Comparison of ENCODE assay signal across 8 cellular contexts in the genomic region with DNA sequence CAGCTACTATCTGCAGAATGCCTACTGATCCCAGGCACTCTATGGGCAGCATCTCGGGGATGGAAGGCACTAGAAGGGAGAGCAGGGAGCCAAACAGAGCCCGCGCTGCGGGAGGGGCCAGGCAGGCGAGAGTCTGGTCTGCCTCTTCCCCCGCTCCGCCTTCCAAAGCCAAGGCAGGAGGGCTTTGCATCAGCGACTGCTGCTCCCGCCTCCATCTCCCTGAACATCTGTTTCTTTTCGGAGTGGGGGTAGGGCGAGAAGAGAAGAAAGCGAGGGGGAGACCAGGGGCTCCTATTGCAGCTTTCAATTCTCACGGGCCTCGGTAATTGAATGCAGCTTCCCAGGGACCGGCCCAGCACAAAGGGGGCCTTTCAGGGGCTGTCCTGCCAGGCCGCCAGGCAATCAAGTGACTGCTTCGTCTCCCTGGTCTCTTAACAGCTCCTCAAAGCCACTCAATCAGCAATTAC. TPM values are rescaled to one million over a fixed set of nuclear protein-coding genes. Genes with fewer than 3 reads are reported as not detected.
DNase-seq lines count a peak whose midpoint lies in the region; ATAC-seq and TF ChIP-seq lines count a peak whose summit lies in the region.

No MANE protein-coding gene starts in this region.

- H3K9me3 ChIP-seq in HUES6 (ENCODE audit: control insufficient read depth, insufficient read depth, low read depth, low read length) = no peaks in the 10 kb centered on the region

- TF ChIP-seq CTCF in brain microvascular endothelial cell (IDR thresholded peaks at IDR 0.05; ENCODE audit: low read depth, low read length, missing control alignments) = no peak

- H3K27me3 ChIP-seq in HUES6 (ENCODE audit: control insufficient read depth, insufficient read depth, low read length) (no peaks in the 10 kb centered on the region), brain microvascular endothelial cell (replicated peaks) (no peaks in the 10 kb centered on the region)

- intact Hi-C loops in activated CD4-positive, alpha-beta T cell treated with anti-CD3 and anti-CD28 coated beads, Interleukin-2, amount 10 ng/mL, durations not matched to agents 24 days and 14 days (cut with micrococcal nuclease) = no loop called here

- H3K4me3 ChIP-seq in HUES6 (ENCODE audit: low read depth, low read length) = peak overlapping the region; percentile 37
- peak overlapping the region; percentile 20 for H3K4me3 ChIP-seq in brain microvascular endothelial cell (ENCODE audit: low read depth, low read length)

- peak overlapping the region; percentile 82 for H3K9ac ChIP-seq in HUES6 (ENCODE audit: low read length)

- H3K4me3 Mint-ChIP-seq in activated CD4-positive, alpha-beta T cell treated with anti-CD3 and anti-CD28 coated beads, Interleukin-2, amount 10 ng/mL, durations not matched to agents 24 days and 14 days = no peak overlapping the region
- no peak overlapping the region for H3K4me3 Mint-ChIP-seq in stimulated activated naive B cell treated with anti-CD40 and anti-IgM and Interleukin-4, amounts not matched to agents 10 μg/mL and 1 μg/mL and 100 μg/mL, for 72 hours

- H3K36me3 ChIP-seq in HUES6 (ENCODE audit: control insufficient read depth, insufficient read depth, low read length) = no peaks in the 10 kb centered on the region
- H3K36me3 ChIP-seq in brain microvascular endothelial cell (replicated peaks) = no peaks in the 10 kb centered on the region

- no peaks in the 10 kb centered on the region for H3K27me3 Mint-ChIP-seq in activated CD4-positive, alpha-beta T cell treated with anti-CD3 and anti-CD28 coated beads, Interleukin-2, amount 10 ng/mL, durations not matched to agents 24 days and 14 days
- no peaks in the 10 kb centered on the region for H3K27me3 Mint-ChIP-seq in stimulated activated naive B cell treated with anti-CD40 and anti-IgM and Interleukin-4, amounts not matched to agents 10 μg/mL and 1 μg/mL and 100 μg/mL, for 72 hours

- in situ Hi-C loops in brain microvascular endothelial cell (cut with HindIII; ENCODE audit: low pct_ligation_motif_present, low sequenced_read_pairs) = no loop called here

- H3K27ac ChIP-seq in HUES6 (ENCODE audit: low read depth, low read length) (peak overlapping the region; percentile 72), brain microvascular endothelial cell (peak overlapping the region; percentile 64), temporal lobe (ENCODE audit: low read depth, low read length) (peak overlapping the region; percentile 94)

- no peak overlapping the region for H3K27ac Mint-ChIP-seq in activated CD4-positive, alpha-beta T cell treated with anti-CD3 and anti-CD28 coated beads, Interleukin-2, amount 10 ng/mL, durations not matched to agents 24 days and 14 days
- no peak overlapping the region for H3K27ac Mint-ChIP-seq in stimulated activated naive B cell treated with anti-CD40 and anti-IgM and Interleukin-4, amounts not matched to agents 10 μg/mL and 1 μg/mL and 100 μg/mL, for 72 hours

- H3K4me1 ChIP-seq in HUES6 (ENCODE audit: control insufficient read depth, insufficient read depth, low read length) = peaks cover 47% of the 10 kb centered on the region

- peak; percentile 77 for DNase-seq in brain microvascular endothelial cell
- peak; percentile 46 for DNase-seq in kidney glomerular epithelial cell (lab: John Stamatoyannopoulos, UW)
- no peak for DNase-seq in SKM-1 (lab: John Stamatoyannopoulos, UW; ENCODE audit: unreplicated experiment)
- no peak for DNase-seq in activated CD4-positive, alpha-beta T cell treated with anti-CD3 and anti-CD28 coated beads, Interleukin-2, amount 10 ng/mL, durations not matched to agents 24 days and 14 days
- no peak for DNase-seq in dermis blood vessel endothelial cell
- DNase-seq in stimulated activated naive B cell treated with anti-CD40 and anti-IgM and Interleukin-4, amounts not matched to agents 10 μg/mL and 1 μg/mL and 100 μg/mL, for 72 hours = no peak

- H3K4me1 Mint-ChIP-seq in activated CD4-positive, alpha-beta T cell treated with anti-CD3 and anti-CD28 coated beads, Interleukin-2, amount 10 ng/mL, durations not matched to agents 24 days and 14 days = peaks cover 2% of the 10 kb centered on the region
- no peaks in the 10 kb centered on the region for H3K4me1 Mint-ChIP-seq in stimulated activated naive B cell treated with anti-CD40 and anti-IgM and Interleukin-4, amounts not matched to agents 10 μg/mL and 1 μg/mL and 100 μg/mL, for 72 hours

- H3K36me3 Mint-ChIP-seq in activated CD4-positive, alpha-beta T cell treated with anti-CD3 and anti-CD28 coated beads, Interleukin-2, amount 10 ng/mL, durations not matched to agents 24 days and 14 days (ENCODE audit: low read depth) = no peaks in the 10 kb centered on the region
- peaks cover 6 to 8% of the 10 kb centered on the region in 2 donors for H3K36me3 Mint-ChIP-seq in stimulated activated naive B cell treated with anti-CD40 and anti-IgM and Interleukin-4, amounts not matched to agents 10 μg/mL and 1 μg/mL and 100 μg/mL, for 72 hours

- ATAC-seq in stimulated activated naive B cell treated with anti-CD40 and anti-IgM and Interleukin-4, amounts not matched to agents 10 μg/mL and 1 μg/mL and 100 μg/mL, for 72 hours (replicated peaks) = no peak

- no peaks in the 10 kb centered on the region for H3K9me3 Mint-ChIP-seq in activated CD4-positive, alpha-beta T cell treated with anti-CD3 and anti-CD28 coated beads, Interleukin-2, amount 10 ng/mL, durations not matched to agents 24 days and 14 days
- H3K9me3 Mint-ChIP-seq in stimulated activated naive B cell treated with anti-CD40 and anti-IgM and Interleukin-4, amounts not matched to agents 10 μg/mL and 1 μg/mL and 100 μg/mL, for 72 hours = no peaks in the 10 kb centered on the region

RNA-seq across cellular contexts. Expression of a gene that starts 31.4 kb away (rescaled TPM):
- total RNA-seq in temporal lobe = 59.3 TPM
- total RNA-seq in activated CD4-positive, alpha-beta T cell treated with anti-CD3 and anti-CD28 coated beads, Interleukin-2, amount 10 ng/mL, durations not matched to agents 24 days and 14 days = 0.86 and 0.95 TPM in 2 replicates
- total RNA-seq in dermis blood vessel endothelial cell = 13.8 and 16.3 TPM in 2 replicates

Comparison
In these comparisons a context has a peak if more than half of its experiments do, and no peak if none do; other contexts are left out.
1. DNase-seq: peak in brain microvascular endothelial cell (single experiment) and kidney glomerular epithelial cell (single experiment); none in SKM-1 (single experiment), activated CD4-positive, alpha-beta T cell treated with anti-CD3 and anti-CD28 coated beads, Interleukin-2, amount 10 ng/mL, durations not matched to agents 24 days and 14 days (single experiment), dermis blood vessel endothelial cell (single experiment) and stimulated activated naive B cell treated with anti-CD40 and anti-IgM and Interleukin-4, amounts not matched to agents 10 μg/mL and 1 μg/mL and 100 μg/mL, for 72 hours (single experiment).
2. Peak in every context shown above with its lines, with median percentiles within 50 percentile points of each other: H3K27ac ChIP-seq.